In genomic region chr3:193805448-193805847, GRCh38 we compare ENCODE assay signal across 9 cellular contexts.
DNase-seq lines count a peak whose midpoint lies in the region; ATAC-seq and TF ChIP-seq lines count a peak whose summit lies in the region.
"Had no signal": no experiment of that assay in that cellular context is flagged by ENCODE, and none has a peak within 500 bp of the region (broad histone marks: within the 10 kb centered on the region; RNA-seq: fewer than 3 reads in every experiment).

No MANE protein-coding gene starts in this region.

- H3K36me3 ChIP-seq in IMR-90 (ENCODE audit: control insufficient read depth, insufficient read depth, low read length) (no peaks in the 10 kb centered on the region), PC-3 (ENCODE audit: low read depth, low read length) (no peaks in the 10 kb centered on the region), suprapubic skin (no peaks in the 10 kb centered on the region), mesendoderm (ENCODE audit: control insufficient read depth, insufficient read depth, low read length) (no peaks in the 10 kb centered on the region), esophagus squamous epithelium (no peaks in the 10 kb centered on the region)
- H3K36me3 ChIP-seq: tibial artery had no signal

- H3K56ac ChIP-seq in IMR-90 (ENCODE audit: extremely low read depth, insufficient read depth, low read length): no peak overlapping the region
- no peak overlapping the region for H3K56ac ChIP-seq in mesendoderm (ENCODE audit: low read length)

- intact Hi-C loops in IMR-90 (cut with micrococcal nuclease) (no loop called here), PC-3 (cut with micrococcal nuclease) (loop anchor here (1.0 kb wide), 2 partner anchors 35 to 67 kb away; no protein-coding TSS in a partner anchor), esophagus squamous epithelium (cut with DNase I) (no loop called here)

- H3K27ac ChIP-seq in IMR-90 (ENCODE audit: insufficient read depth, low read length) (no peak overlapping the region), PC-3 (ENCODE audit: low read length) (peak overlapping the region; percentile 55), suprapubic skin (no peak overlapping the region), mesendoderm (ENCODE audit: low read depth, low read length) (no peak overlapping the region), esophagus squamous epithelium (no peak overlapping the region)
- H3K27ac ChIP-seq: tibial artery had no signal

- TF ChIP-seq CTCF in IMR-90 (conservative IDR thresholded peaks at IDR 0.05; ENCODE audit: low read depth, low read length) (no peak), PC-3 (conservative IDR thresholded peaks at IDR 0.05; ENCODE audit: low read depth, low read length) (no peak), fibroblast of the aortic adventitia (IDR thresholded peaks at IDR 0.05; ENCODE audit: insufficient read depth, low read length) (no peak), suprapubic skin (IDR thresholded peaks at IDR 0.05) (no peak), esophagus squamous epithelium (IDR thresholded peaks at IDR 0.05) (no peak)

- H3K79me2 ChIP-seq in PC-3 (ENCODE audit: low read length): no peaks in the 10 kb centered on the region
- no peaks in the 10 kb centered on the region for H3K79me2 ChIP-seq in mesendoderm (ENCODE audit: control insufficient read depth, insufficient read depth, low read length)

- no peak overlapping the region for H2AK9ac ChIP-seq in IMR-90 (replicated peaks; ENCODE audit: low read depth, low read length, poor library complexity)

- H2AK5ac ChIP-seq in IMR-90 (ENCODE audit: low read depth, low read length): no peak overlapping the region
- H2AK5ac ChIP-seq in mesendoderm (ENCODE audit: low read length): no peak overlapping the region

- H3K4me1 ChIP-seq in IMR-90 (ENCODE audit: control insufficient read depth, insufficient read depth, low read length) (no peaks in the 10 kb centered on the region), PC-3 (ENCODE audit: insufficient read depth, low read length) (peaks cover 10% of the 10 kb centered on the region), suprapubic skin (peaks cover 3% of the 10 kb centered on the region), mesendoderm (ENCODE audit: control insufficient read depth, low read depth, low read length) (peaks cover 9% of the 10 kb centered on the region), esophagus squamous epithelium (peaks cover 0 to 36% (median 0%) of the 10 kb centered on the region in 3 donors)
- H3K4me1 ChIP-seq: tibial artery had no signal

- POLR2A ChIA-PET in IMR-90 (lab: Charles Lee; ENCODE audit: unreplicated experiment) (no interaction called here), PC-3 (lab: Charles Lee; ENCODE audit: unreplicated experiment) (interaction anchor here (1.0 kb wide), 1 partner anchor 25 kb away, joined by 5 read pairs; no protein-coding TSS in a partner anchor)

- CTCF ChIA-PET in IMR-90 (lab: Yijun Ruan, JAX) (no interaction called here), PC-3 (lab: Charles Lee) (no interaction called here)

- H2AFZ ChIP-seq in IMR-90 (replicated peaks; ENCODE audit: low read length, poor library complexity) (no peak overlapping the region), PC-3 (ENCODE audit: low read length) (no peak overlapping the region)

- no peak for TF ChIP-seq RAD21 in IMR-90 (IDR thresholded peaks at IDR 0.05; ENCODE audit: low read length)

- no peak overlapping the region for H2BK15ac ChIP-seq in IMR-90 (ENCODE audit: low read depth, low read length)
- no peak overlapping the region for H2BK15ac ChIP-seq in mesendoderm (replicated peaks; ENCODE audit: low read depth)

- H3K9me3 ChIP-seq in IMR-90 (ENCODE audit: control insufficient read depth, insufficient read depth, low read length): no peaks in the 10 kb centered on the region
- no peaks in the 10 kb centered on the region for H3K9me3 ChIP-seq in PC-3 (ENCODE audit: low read length)
- H3K9me3 ChIP-seq in suprapubic skin: no peaks in the 10 kb centered on the region
- H3K9me3 ChIP-seq in esophagus squamous epithelium: no peaks in the 10 kb centered on the region
- H3K9me3 ChIP-seq: tibial artery had no signal

- no peaks in the 10 kb centered on the region for H3K9me2 ChIP-seq in PC-3 (replicated peaks; ENCODE audit: low read length)

- no peak for TF ChIP-seq EP300 in suprapubic skin (IDR thresholded peaks at IDR 0.05)

- H4K20me1 ChIP-seq in IMR-90 (ENCODE audit: insufficient read depth, low read length) (0 out of 2 replicates have a peak, but pooled peaks cover 3% of the 10 kb centered on the region), PC-3 (ENCODE audit: low read length) (no peaks in the 10 kb centered on the region)

- no peaks in the 10 kb centered on the region for H3F3A ChIP-seq in PC-3 (ENCODE audit: low read length, unreplicated experiment)

- DNase-seq in IMR-90 (peak; percentile 80), PC-3 (peak; percentile 99), fibroblast of the aortic adventitia (ENCODE audit: low read depth) (peak; percentile 72), suprapubic skin (ENCODE audit: low spot score in 2 of 2) (peak; percentile 78 to 80), mesendoderm (no peak), esophagus squamous epithelium (lab: John Stamatoyannopoulos, UW) (no peak)
- DNase-seq: tibial artery had no signal

- H3K4ac ChIP-seq in IMR-90 (ENCODE audit: low read depth, low read length): no peak overlapping the region
- H3K4ac ChIP-seq in mesendoderm (ENCODE audit: low read depth, low read length): no peak overlapping the region

- no peak overlapping the region for H4K8ac ChIP-seq in IMR-90 (ENCODE audit: low read depth in 2 of 2, low read length in 2 of 2)
- H4K8ac ChIP-seq in mesendoderm (ENCODE audit: low read depth, low read length): no peak overlapping the region

- no CpG with 5 or more reads among the region's 8 CpGs for WGBS in IMR-90 (ENCODE audit: extremely low coverage in 2 of 2, insufficient read length in 1 of 2), 2 experiments
- WGBS in suprapubic skin: 35% methylated on average over 7 of the region's 8 CpGs
- WGBS in mesendoderm (ENCODE audit: extremely low coverage, insufficient coverage, low lambda C conversion rate): no CpG with 5 or more reads among the region's 8 CpGs
- WGBS in esophagus squamous epithelium, 2 donors: 21 to 65% methylated on average over 7 to 8 of the region's 8 CpGs

- H3K9me1 ChIP-seq in IMR-90 (ENCODE audit: insufficient read depth, low read length): no peaks in the 10 kb centered on the region

- no TSS peak for BruUV-seq in IMR-90 (replicated peaks; lab: Mats Ljungman, UMichigan)
- no TSS peak for BruUV-seq in PC-3 (replicated peaks; lab: Mats Ljungman, UMichigan)

- H3K79me1 ChIP-seq in IMR-90 (ENCODE audit: low read depth in 1 of 2, low read length in 2 of 2) (no peaks in the 10 kb centered on the region), mesendoderm (ENCODE audit: low read length) (no peaks in the 10 kb centered on the region)

- no peak overlapping the region for H3K9ac ChIP-seq in IMR-90 (ENCODE audit: low read depth, low read length)
- no peak overlapping the region for H3K9ac ChIP-seq in PC-3 (ENCODE audit: low read length)
- H3K9ac ChIP-seq in mesendoderm (ENCODE audit: low read length): no peak overlapping the region

- H2BK120ac ChIP-seq in IMR-90 (ENCODE audit: low read depth, low read length): no peak overlapping the region
- no peak overlapping the region for H2BK120ac ChIP-seq in mesendoderm (ENCODE audit: low read depth, low read length)

- dilution Hi-C loops in IMR-90 (cut with HindIII; ENCODE audit: low sequenced_read_pairs, unreplicated experiment): no loop called here

- H3K4me2 ChIP-seq in IMR-90 (ENCODE audit: low read depth, low read length) (no peak overlapping the region), PC-3 (ENCODE audit: low read length) (peak overlapping the region; percentile 18), mesendoderm (ENCODE audit: low read length) (no peak overlapping the region)

- ATAC-seq in IMR-90 (ENCODE audit: low read depth): no peak
- peak; percentile 96 for ATAC-seq in PC-3
- ATAC-seq in HG02763 (IDR thresholded peaks at IDR 0.05; ENCODE audit: unreplicated experiment): no peak
- no peak for ATAC-seq in GM21515 (IDR thresholded peaks at IDR 0.05; ENCODE audit: unreplicated experiment)

- in situ Hi-C loops in IMR-90 (cut with MboI; ENCODE audit: low sequenced_read_pairs): no loop called here

- no peak overlapping the region for H3K4me3 ChIP-seq in IMR-90 (ENCODE audit: insufficient read depth, low read depth, low read length)
- H3K4me3 ChIP-seq in PC-3 (ENCODE audit: low read length): no peak overlapping the region
- H3K4me3 ChIP-seq in fibroblast of the aortic adventitia (ENCODE audit: low read depth, low read length): no peak overlapping the region
- no peak overlapping the region for H3K4me3 ChIP-seq in suprapubic skin
- H3K4me3 ChIP-seq in mesendoderm (ENCODE audit: low read length): no peak overlapping the region
- no peak overlapping the region for H3K4me3 ChIP-seq in esophagus squamous epithelium
- H3K4me3 ChIP-seq: tibial artery had no signal

- H3K18ac ChIP-seq in IMR-90 (ENCODE audit: low read depth, low read length): no peak overlapping the region
- H3K18ac ChIP-seq in mesendoderm (ENCODE audit: low read length): no peak overlapping the region

- H4K91ac ChIP-seq in IMR-90 (ENCODE audit: insufficient read depth, low read depth, low read length): no peak overlapping the region

- H2BK20ac ChIP-seq in IMR-90 (ENCODE audit: low read depth, low read length): no peak overlapping the region

- H2BK5ac ChIP-seq in IMR-90 (ENCODE audit: low read depth, low read length, poor library complexity, severe bottlenecking) (no peak overlapping the region), mesendoderm (ENCODE audit: low read length) (no peak overlapping the region)

- H4K5ac ChIP-seq in IMR-90 (ENCODE audit: low read depth, low read length) (no peak overlapping the region), mesendoderm (ENCODE audit: low read length) (no peak overlapping the region)

- TF ChIP-seq POLR2A in IMR-90 (IDR thresholded peaks at IDR 0.05; ENCODE audit: low read depth, low read length): no peak
- no peak for TF ChIP-seq POLR2A in suprapubic skin (IDR thresholded peaks at IDR 0.05)
- no peak for TF ChIP-seq POLR2A in esophagus squamous epithelium (IDR thresholded peaks at IDR 0.05)

- H3K14ac ChIP-seq in IMR-90 (replicated peaks; ENCODE audit: low read depth, low read length): no peak overlapping the region

- H3K27me3 ChIP-seq in IMR-90 (ENCODE audit: control insufficient read depth, insufficient read depth, low read length) (peaks cover 29% of the 10 kb centered on the region), PC-3 (ENCODE audit: low read length) (no peaks in the 10 kb centered on the region), suprapubic skin (no peaks in the 10 kb centered on the region), mesendoderm (ENCODE audit: insufficient read depth, low read length, poor library complexity) (no peaks in the 10 kb centered on the region), esophagus squamous epithelium (no peaks in the 10 kb centered on the region)

- H3K23ac ChIP-seq in IMR-90 (ENCODE audit: low read depth, low read length) (no peak overlapping the region), mesendoderm (ENCODE audit: low read length) (no peak overlapping the region)

TF ChIP-seq in IMR-90, 13 proteins besides CTCF, POLR2A, EP300 and RAD21 (continues in another document):
- TF ChIP-seq RCOR1 (IDR thresholded peaks at IDR 0.05; ENCODE audit: insufficient replicate concordance, low read length): no peak
- TF ChIP-seq MAZ (IDR thresholded peaks at IDR 0.05; ENCODE audit: borderline replicate concordance, low read depth, low read length): no peak
- no peak for TF ChIP-seq CHD1 (IDR thresholded peaks at IDR 0.05; ENCODE audit: low read depth, low read length)

Comparison
In these comparisons a context has a peak if more than half of its experiments do, and no peak if none do; other contexts are left out.
1. DNase-seq: peak in IMR-90 (single experiment), PC-3 (single experiment), fibroblast of the aortic adventitia (single experiment) and suprapubic skin (2 of 2); none in mesendoderm (single experiment) and esophagus squamous epithelium (single experiment).